10 cellular contexts compared by ENCODE assay signal in genomic region chr16:79437764-79438728, GRCh38.
DNase-seq lines count a peak whose midpoint lies in the region; ATAC-seq lines count a peak whose summit lies in the region.
"Had no signal": no experiment of that assay in that cellular context is flagged by ENCODE, and none has a peak within 500 bp of the region (broad histone marks: within the 10 kb centered on the region; RNA-seq: fewer than 3 reads in every experiment).

No MANE protein-coding gene starts in this region.

- no peak overlapping the region for H3K27ac Mint-ChIP-seq in T-helper 2 cell treated with Interferon-gamma antibody and Interleukin-4, amounts not matched to agents 5 μg/mL and 100 μg/mL, for 36 hours
- H3K27ac Mint-ChIP-seq: activated T-cell treated with anti-CD3 and anti-CD28 coated beads, Interleukin-2, amount 50 U/mL, for 24 hours had no signal

- H3K27ac ChIP-seq in caudate nucleus (ENCODE audit: low read depth, low read length) (peak overlapping the region; percentile 22), iPS-18a (ENCODE audit: low read length) (no peak overlapping the region)
- H3K27ac ChIP-seq: BLaER1 had no signal

- peaks cover 14% of the 10 kb centered on the region for H3K4me1 ChIP-seq in iPS-18a (ENCODE audit: control insufficient read depth, low read depth, low read length)
- H3K4me1 ChIP-seq: BLaER1 had no signal

- H3K4me3 Mint-ChIP-seq in T-helper 2 cell treated with Interferon-gamma antibody and Interleukin-4, amounts not matched to agents 5 μg/mL and 100 μg/mL, for 36 hours = no peak overlapping the region
- H3K4me3 Mint-ChIP-seq: activated T-cell treated with anti-CD3 and anti-CD28 coated beads, Interleukin-2, amount 50 U/mL, for 24 hours had no signal

- no peaks in the 10 kb centered on the region for H3K9me3 ChIP-seq in iPS-18a (ENCODE audit: control insufficient read depth, low read depth, low read length)
- H3K9me3 ChIP-seq: BLaER1 had no signal

- H3K9me3 Mint-ChIP-seq in T-helper 2 cell treated with Interferon-gamma antibody and Interleukin-4, amounts not matched to agents 5 μg/mL and 100 μg/mL, for 36 hours = no peaks in the 10 kb centered on the region
- H3K9me3 Mint-ChIP-seq: activated T-cell treated with anti-CD3 and anti-CD28 coated beads, Interleukin-2, amount 50 U/mL, for 24 hours had no signal

- H3K9ac ChIP-seq in iPS-18a (ENCODE audit: low read length) = peak overlapping the region; percentile 2
- H3K9ac ChIP-seq: BLaER1 had no signal

- DNase-seq in H4 (ENCODE audit: low spot score) (peak; percentile 17), caudate nucleus (lab: John Stamatoyannopoulos, UW) (peak in 34 of 61 donors; percentile 2 to 73 (median 25)), pons (ENCODE audit: low spot score) (peak; percentile 40), EL (no peak)
- DNase-seq in T-helper 2 cell treated with Interferon-gamma antibody and Interleukin-4, amounts not matched to agents 5 μg/mL and 100 μg/mL, for 36 hours (ENCODE audit: low spot score) = no peak
- DNase-seq: activated T-cell treated with anti-CD3 and anti-CD28 coated beads, Interleukin-2, amount 50 U/mL, for 24 hours had no signal

- H3K36me3 ChIP-seq in iPS-18a (ENCODE audit: control insufficient read depth, low read depth, low read length) = no peaks in the 10 kb centered on the region
- H3K36me3 ChIP-seq: BLaER1 had no signal

- no peaks in the 10 kb centered on the region for H3K27me3 ChIP-seq in iPS-18a (ENCODE audit: control insufficient read depth, insufficient read depth, low read length)
- H3K27me3 ChIP-seq: BLaER1 had no signal

- peak overlapping the region; percentile 14 for H3K4me3 ChIP-seq in iPS-18a (ENCODE audit: low read length)
- H3K4me3 ChIP-seq: BLaER1 had no signal

- ATAC-seq in GM21619 (IDR thresholded peaks at IDR 0.05; ENCODE audit: unreplicated experiment) (no peak), GM18858 (IDR thresholded peaks at IDR 0.05; ENCODE audit: unreplicated experiment) (no peak)

- no peaks in the 10 kb centered on the region for H3K36me3 Mint-ChIP-seq in T-helper 2 cell treated with Interferon-gamma antibody and Interleukin-4, amounts not matched to agents 5 μg/mL and 100 μg/mL, for 36 hours (ENCODE audit: low read depth)

- no peaks in the 10 kb centered on the region for H3K27me3 Mint-ChIP-seq in T-helper 2 cell treated with Interferon-gamma antibody and Interleukin-4, amounts not matched to agents 5 μg/mL and 100 μg/mL, for 36 hours (ENCODE audit: low read depth)
- H3K27me3 Mint-ChIP-seq: activated T-cell treated with anti-CD3 and anti-CD28 coated beads, Interleukin-2, amount 50 U/mL, for 24 hours had no signal

- H3K4me1 Mint-ChIP-seq in T-helper 2 cell treated with Interferon-gamma antibody and Interleukin-4, amounts not matched to agents 5 μg/mL and 100 μg/mL, for 36 hours (ENCODE audit: low read depth) = no peaks in the 10 kb centered on the region

Comparison
In these comparisons a context has a peak if more than half of its experiments do, and no peak if none do; other contexts are left out.
1. DNase-seq: peak in H4 (single experiment), caudate nucleus (34 of 61) and pons (single experiment); none in T-helper 2 cell treated with Interferon-gamma antibody and Interleukin-4, amounts not matched to agents 5 μg/mL and 100 μg/mL, for 36 hours (single experiment) and EL (single experiment).